In the genomic region with DNA sequence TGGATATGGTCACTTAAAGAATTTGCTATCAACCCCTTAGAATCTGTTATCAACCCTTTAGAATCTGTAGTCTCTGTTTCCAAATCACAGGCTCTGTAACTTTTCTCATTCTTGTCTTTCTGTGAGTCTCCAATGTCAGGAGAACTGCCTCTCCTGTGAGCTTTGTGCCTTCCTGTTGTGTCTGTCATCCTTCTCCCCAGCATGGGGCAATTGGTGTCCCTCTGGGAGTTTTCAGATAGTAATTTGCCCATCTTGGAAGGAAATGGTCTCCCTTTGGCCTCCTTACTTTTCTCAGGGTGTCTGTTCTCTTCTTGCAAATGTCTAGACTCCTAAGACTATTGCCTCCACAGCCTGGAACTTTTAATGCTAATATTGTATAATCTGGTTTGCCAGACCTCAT, we compare ENCODE assay signal across 33 cellular contexts.
"Had no signal": no experiment of that assay in that cellular context is flagged by ENCODE, and none has a peak within 500 bp of the region (broad histone marks: within the 10 kb centered on the region; RNA-seq: fewer than 3 reads in every experiment).

No MANE protein-coding gene starts in this region.

- H3K27ac ChIP-seq: adrenal gland, SJSA1 had no signal

- H3K4me1 Mint-ChIP-seq: activated CD4-positive, alpha-beta T cell treated with anti-CD3 and anti-CD28 coated beads for 36 hours had no signal

- H3K4me3 ChIP-seq: adrenal gland, MG63, SJSA1 had no signal

- H3K9ac ChIP-seq: SK-N-SH had no signal

- H3K27me3 ChIP-seq: adrenal gland, MG63, SJSA1 had no signal

- H3K4me3 Mint-ChIP-seq: activated CD4-positive, alpha-beta memory T cell treated with anti-CD3 and anti-CD28 coated beads for 36 hours; activated CD4-positive, alpha-beta T cell treated with anti-CD3 and anti-CD28 coated beads for 36 hours; activated naive CD4-positive, alpha-beta T cell treated with anti-CD3 and anti-CD28 coated beads for 36 hours; activated T-cell treated with anti-CD3 and anti-CD28 coated beads, Interleukin-2, amount 50 U/mL, for 4 hours; activated T-helper 1 cell treated with anti-CD3 and anti-CD28 coated beads, Interleukin-12 subunit alpha, Interleukin-12 subunit beta, Interleukin-2, Interleukin-4 antibody, amounts not matched to agents 30 ng/mL and 10 ng/mL and 1 ng/mL, durations not matched to agents 14 hours and 24 hours and 36 hours; brain; T-helper 1 cell treated with Interleukin-12 subunit alpha and Interleukin-12 subunit beta and Interleukin-4 antibody, amounts not matched to agents 30 μg/mL and 1 μg/mL, for 36 hours; T-helper 2 cell treated with Interferon-gamma antibody and Interleukin-4, amounts not matched to agents 5 μg/mL and 100 μg/mL, for 36 hours had no signal

- H3K36me3 ChIP-seq: adrenal gland, MG63, SJSA1 had no signal

- H3K27ac Mint-ChIP-seq: activated CD4-positive, alpha-beta memory T cell treated with anti-CD3 and anti-CD28 coated beads for 36 hours; activated CD4-positive, alpha-beta T cell treated with anti-CD3 and anti-CD28 coated beads for 36 hours; activated naive CD4-positive, alpha-beta T cell treated with anti-CD3 and anti-CD28 coated beads for 36 hours; activated naive CD4-positive, alpha-beta T cell treated with anti-CD3 and anti-CD28 coated beads, Interleukin-2, amount 50 U/mL, for 72 hours; activated T-helper 1 cell treated with anti-CD3 and anti-CD28 coated beads, Interleukin-12 subunit alpha, Interleukin-12 subunit beta, Interleukin-2, Interleukin-4 antibody, amounts not matched to agents 30 ng/mL and 10 ng/mL and 1 ng/mL, durations not matched to agents 14 hours and 24 hours and 36 hours; T-helper 1 cell treated with Interleukin-12 subunit alpha and Interleukin-12 subunit beta and Interleukin-4 antibody, amounts not matched to agents 30 μg/mL and 1 μg/mL, for 36 hours; T-helper 2 cell treated with Interferon-gamma antibody and Interleukin-4, amounts not matched to agents 5 μg/mL and 100 μg/mL, for 36 hours had no signal

- ATAC-seq: activated CD4-positive, alpha-beta T cell treated with anti-CD3 and anti-CD28 coated beads for 36 hours; activated CD4-positive, CD25-positive, alpha-beta regulatory T cell treated with anti-CD3 and anti-CD28 coated beads, Interleukin-2, amount 50 U/mL, for 24 hours; activated naive CD4-positive, alpha-beta T cell treated with anti-CD3 and anti-CD28 coated beads, Interleukin-2, amount 50 U/mL, for 72 hours; activated T-cell treated with anti-CD3 and anti-CD28 coated beads, Interleukin-2, amount 50 U/mL, for 4 hours had no signal

- H3K4me1 ChIP-seq: adrenal gland, SJSA1 had no signal

- H3K36me3 Mint-ChIP-seq: activated CD4-positive, alpha-beta memory T cell treated with anti-CD3 and anti-CD28 coated beads for 36 hours; activated naive CD4-positive, alpha-beta T cell treated with anti-CD3 and anti-CD28 coated beads, Interleukin-2, amount 50 U/mL, for 72 hours; brain had no signal

- H3K27me3 Mint-ChIP-seq: activated CD4-positive, alpha-beta memory T cell treated with anti-CD3 and anti-CD28 coated beads for 36 hours; activated CD4-positive, alpha-beta T cell treated with anti-CD3 and anti-CD28 coated beads for 36 hours had no signal

- DNase-seq: activated CD4-positive, alpha-beta memory T cell treated with anti-CD3 and anti-CD28 coated beads for 36 hours; activated CD4-positive, alpha-beta T cell treated with anti-CD3 and anti-CD28 coated beads for 36 hours; activated CD4-positive, alpha-beta T cell treated with anti-CD3 and anti-CD28 coated beads, Interleukin-2, amount 50 U/mL, for 1 hour; activated CD8-positive, alpha-beta memory T cell treated with anti-CD3 and anti-CD28 coated beads, Interleukin-2, amount 50 U/mL, for 4 hours; activated gamma-delta T cell treated with Interleukin-2 at 50 U/mL for 16 hours; activated naive CD4-positive, alpha-beta T cell treated with anti-CD3 and anti-CD28 coated beads for 36 hours; activated T-cell treated with anti-CD3 and anti-CD28 coated beads for 4 hours; activated T-cell treated with anti-CD3 and anti-CD28 coated beads, Interleukin-2, amount 50 U/mL, for 4 hours; adrenal gland; central memory CD4-positive, alpha-beta T cell; Kasumi-1; KG1; MG63; NCI-H1048; NCI-H1436 treated with DMSO at 0.1 percent for 48 hours; NCI-H1694 treated with DMSO at 0.1 percent for 48 hours; NCI-H2029 treated with DMSO at 0.1 percent for 48 hours; NCI-H2107; NCI-H2171; NCI-H446; NCI-H510A treated with DMSO at 0.1 percent for 48 hours; NCI-H526 treated with DMSO at 0.1 percent for 48 hours; NCI-H82; OCI-M1; Right ventricle myocardium superior; SK-N-SH had no signal

- H3K9me3 Mint-ChIP-seq: activated CD4-positive, alpha-beta memory T cell treated with anti-CD3 and anti-CD28 coated beads for 36 hours; activated T-cell treated with anti-CD3 and anti-CD28 coated beads, Interleukin-2, amount 50 U/mL, for 4 hours; activated T-helper 1 cell treated with anti-CD3 and anti-CD28 coated beads, Interleukin-12 subunit alpha, Interleukin-12 subunit beta, Interleukin-2, Interleukin-4 antibody, amounts not matched to agents 30 ng/mL and 10 ng/mL and 1 ng/mL, durations not matched to agents 14 hours and 24 hours and 36 hours; T-helper 1 cell treated with Interleukin-12 subunit alpha and Interleukin-12 subunit beta and Interleukin-4 antibody, amounts not matched to agents 30 μg/mL and 1 μg/mL, for 36 hours had no signal

- H3K9me3 ChIP-seq: adrenal gland, MG63, SK-N-SH had no signal
